20 cellular contexts compared by ENCODE assay signal in the genomic region with DNA sequence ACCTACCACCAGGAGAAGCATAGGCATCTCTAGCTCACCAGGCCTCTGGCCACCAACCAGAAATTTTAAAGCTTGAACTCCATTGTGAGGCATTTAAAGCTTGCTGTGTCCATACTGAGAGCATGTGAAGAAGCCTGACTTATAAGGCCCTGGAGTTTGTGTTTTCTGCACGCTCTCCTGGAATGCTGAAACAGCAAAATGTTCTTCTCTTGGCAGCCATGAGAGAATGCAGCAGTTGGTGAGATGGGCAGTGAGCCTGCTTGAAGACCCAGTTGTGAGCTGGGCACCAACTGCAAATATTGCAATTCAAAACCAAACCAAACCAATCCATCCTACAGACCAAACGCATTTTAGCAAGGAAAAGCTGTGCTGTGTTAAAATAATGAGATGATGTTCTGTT.
"Had no signal": no experiment of that assay in that cellular context is flagged by ENCODE, and none has a peak within 500 bp of the region (broad histone marks: within the 10 kb centered on the region; RNA-seq: fewer than 3 reads in every experiment).

No MANE protein-coding gene starts in this region.

- H3K27ac Mint-ChIP-seq: activated CD4-positive, alpha-beta T cell treated with anti-CD3 and anti-CD28 coated beads for 36 hours; activated CD8-positive, alpha-beta memory T cell treated with anti-CD3 and anti-CD28 coated beads, Interleukin-2, amount 10 ng/mL, durations not matched to agents 7 days and 5 days; activated CD8-positive, alpha-beta T cell treated with anti-CD3 and anti-CD28 coated beads, Interleukin-2, amount 10 ng/mL, durations not matched to agents 7 days and 5 days; activated naive CD8-positive, alpha-beta T cell; activated T-cell treated with anti-CD3 and anti-CD28 coated beads, Interleukin-2, amount 50 U/mL, for 72 hours; type B pancreatic cell had no signal

- H3K36me3 Mint-ChIP-seq: activated CD8-positive, alpha-beta memory T cell treated with anti-CD3 and anti-CD28 coated beads, Interleukin-2, amount 10 ng/mL, durations not matched to agents 7 days and 5 days; activated naive CD8-positive, alpha-beta T cell; type B pancreatic cell had no signal

- H3K9me3 ChIP-seq: heart left ventricle, pancreas, right atrium auricular region, spleen, thoracic aorta, uterus had no signal

- H3K27me3 ChIP-seq: heart left ventricle, pancreas, right atrium auricular region, spleen, uterus had no signal

- H3K27me3 Mint-ChIP-seq: activated CD4-positive, alpha-beta T cell treated with anti-CD3 and anti-CD28 coated beads for 36 hours; activated CD8-positive, alpha-beta memory T cell treated with anti-CD3 and anti-CD28 coated beads, Interleukin-2, amount 10 ng/mL, durations not matched to agents 7 days and 5 days; activated naive CD8-positive, alpha-beta T cell; type B pancreatic cell had no signal

- DNase-seq: activated CD4-positive, alpha-beta T cell treated with anti-CD3 and anti-CD28 coated beads for 36 hours; activated CD4-positive, CD25-positive, alpha-beta regulatory T cell; activated CD8-positive, alpha-beta memory T cell treated with anti-CD3 and anti-CD28 coated beads, Interleukin-2, amount 10 ng/mL, durations not matched to agents 7 days and 5 days; activated CD8-positive, alpha-beta T cell treated with anti-CD3 and anti-CD28 coated beads, Interleukin-2, amount 10 ng/mL, durations not matched to agents 7 days and 5 days; activated naive CD4-positive, alpha-beta T cell treated with Interleukin-2 at 50 U/mL for 16 hours; activated T-cell treated with anti-CD3 and anti-CD28 coated beads, Interleukin-2, amount 50 U/mL, for 72 hours; anterior cingulate cortex; foreskin fibroblast; heart left ventricle; nucleus accumbens; pancreas; spleen; stimulated activated CD4-positive, alpha-beta T cell treated with anti-CD3 and anti-CD28 coated beads, Interleukin-2, amount 100 ng/mL, for 48 hours; stimulated activated naive CD4-positive, alpha-beta T cell treated with Interleukin-2 at 50 U/mL for 16 hours; uterus had no signal

- H3K36me3 ChIP-seq: heart left ventricle, pancreas, right atrium auricular region, spleen, thoracic aorta, uterus had no signal

- H3K4me3 Mint-ChIP-seq: activated CD4-positive, alpha-beta T cell treated with anti-CD3 and anti-CD28 coated beads for 36 hours; activated CD8-positive, alpha-beta memory T cell treated with anti-CD3 and anti-CD28 coated beads, Interleukin-2, amount 10 ng/mL, durations not matched to agents 7 days and 5 days; activated CD8-positive, alpha-beta T cell treated with anti-CD3 and anti-CD28 coated beads, Interleukin-2, amount 10 ng/mL, durations not matched to agents 7 days and 5 days; activated naive CD8-positive, alpha-beta T cell; activated T-cell treated with anti-CD3 and anti-CD28 coated beads, Interleukin-2, amount 50 U/mL, for 72 hours; type B pancreatic cell had no signal

- H3K4me1 ChIP-seq: uterus had no signal

- H3K27ac ChIP-seq: coronary artery, pancreas, spleen, thoracic aorta, uterus had no signal

- H3K9me3 Mint-ChIP-seq: activated T-cell treated with anti-CD3 and anti-CD28 coated beads, Interleukin-2, amount 50 U/mL, for 72 hours; type B pancreatic cell had no signal

- H3K4me3 ChIP-seq: coronary artery, heart left ventricle, pancreas, right atrium auricular region, spleen, thoracic aorta, uterus had no signal

- H3K4me1 Mint-ChIP-seq: activated CD4-positive, alpha-beta T cell treated with anti-CD3 and anti-CD28 coated beads for 36 hours; activated CD8-positive, alpha-beta memory T cell treated with anti-CD3 and anti-CD28 coated beads, Interleukin-2, amount 10 ng/mL, durations not matched to agents 7 days and 5 days had no signal
